8 cellular contexts compared by ENCODE assay signal in the genomic region with DNA sequence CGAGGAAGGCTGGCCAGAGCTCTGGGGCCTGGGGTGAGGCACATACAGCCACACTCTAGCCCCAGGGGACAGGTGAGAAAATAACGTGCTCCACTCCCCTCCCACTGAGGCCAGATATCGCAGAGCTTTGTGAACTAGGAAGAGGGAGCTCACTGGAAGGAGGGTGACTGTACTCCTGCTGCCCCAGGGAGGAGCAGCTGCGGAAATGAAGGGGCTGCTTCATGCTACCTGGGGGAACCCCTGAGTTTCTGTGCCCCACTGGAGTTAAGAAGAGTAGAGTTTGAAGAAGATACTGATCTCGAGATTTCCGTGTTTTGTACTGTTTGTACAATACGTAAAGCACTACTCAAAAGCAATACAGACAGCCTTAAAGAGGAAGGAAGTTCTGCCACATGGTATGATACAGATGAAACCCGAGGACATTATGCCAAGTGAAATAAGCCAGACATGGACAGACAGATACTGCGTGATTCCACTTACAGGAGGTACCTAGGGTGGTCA. TPM values are rescaled to one million over a fixed set of nuclear protein-coding genes. Genes with fewer than 3 reads are reported as not detected.
DNase-seq lines count a peak whose midpoint lies in the region; ATAC-seq, FAIRE-seq and TF ChIP-seq lines count a peak whose summit lies in the region.

No MANE protein-coding gene starts in this region.

- H3K36me3 ChIP-seq in GM23248 (ENCODE audit: low read depth), result no peaks in the 10 kb centered on the region

- no peak overlapping the region for H3K4me3 ChIP-seq in GM23248

- peaks cover 48% of the 10 kb centered on the region for H3K4me1 Mint-ChIP-seq in activated naive CD8-positive, alpha-beta T cell (ENCODE audit: low read depth)
- peaks cover 29% of the 10 kb centered on the region for H3K4me1 Mint-ChIP-seq in progenitor cell of endocrine pancreas (ENCODE audit: low read depth)

- no peak for ATAC-seq in HG02763 (IDR thresholded peaks at IDR 0.05; ENCODE audit: unreplicated experiment)

- H3F3A ChIP-seq in GM23248 (ENCODE audit: insufficient read depth), result peaks cover 4% of the 10 kb centered on the region; the same call in 1 of the 2 replicates

- 93 to 94% methylated on average over 9 of the region's 9 CpGs for WGBS in GM23248 (ENCODE audit: low coverage in 1 of 2, low lambda C conversion rate in 2 of 2, missing lambda C conversion rate in 2 of 2), 2 experiments

- peak overlapping the region; percentile 97 for H3K27ac Mint-ChIP-seq in activated naive CD8-positive, alpha-beta T cell
- peak overlapping the region; percentile 53 for H3K27ac Mint-ChIP-seq in progenitor cell of endocrine pancreas

- H4K20me1 ChIP-seq in GM23248 (ENCODE audit: insufficient read depth), result no peaks in the 10 kb centered on the region

- H3K9me3 Mint-ChIP-seq in activated naive CD8-positive, alpha-beta T cell (ENCODE audit: low read depth), result no peaks in the 10 kb centered on the region
- no peaks in the 10 kb centered on the region for H3K9me3 Mint-ChIP-seq in progenitor cell of endocrine pancreas (ENCODE audit: low read depth)

- H3K9me3 ChIP-seq in GM23248 (ENCODE audit: low read depth), result no peaks in the 10 kb centered on the region

- H3K36me3 Mint-ChIP-seq in activated naive CD8-positive, alpha-beta T cell, result peaks cover 3% of the 10 kb centered on the region
- H3K36me3 Mint-ChIP-seq in progenitor cell of endocrine pancreas (ENCODE audit: insufficient read depth), result peaks cover 9% of the 10 kb centered on the region

- in situ Hi-C loops in GM23248 (cut with MboI), result no loop called here

- H3K4me2 ChIP-seq in GM23248 (ENCODE audit: unreplicated experiment), result no peak overlapping the region

- DNase-seq in GM19239 (ENCODE audit: insufficient read length, low spot score) (no peak), SKM-1 (lab: John Stamatoyannopoulos, UW; ENCODE audit: unreplicated experiment) (peak; percentile 11), progenitor cell of endocrine pancreas (ENCODE audit: low spot score, unreplicated experiment) (no peak), GM23248 (no peak), cerebellum (ENCODE audit: low spot score) (no peak), DMS114 treated with DMSO at 0.1 percent for 48 hours (lab: John Stamatoyannopoulos, UW; ENCODE audit: unreplicated experiment) (no peak)

- H3K4me1 ChIP-seq in GM23248 (ENCODE audit: insufficient read depth), result peaks cover 8% of the 10 kb centered on the region

- no peaks in the 10 kb centered on the region for H3K79me2 ChIP-seq in GM23248 (ENCODE audit: insufficient read depth)

- FAIRE-seq in GM19239 (lab: Jason Lieb, UNC), result peak; percentile 75

- H3K27me3 ChIP-seq in GM23248 (replicated peaks; ENCODE audit: insufficient read depth), result no peaks in the 10 kb centered on the region

- H2AFZ ChIP-seq in GM23248, result no peak overlapping the region

- H3K27me3 Mint-ChIP-seq in activated naive CD8-positive, alpha-beta T cell, result no peaks in the 10 kb centered on the region
- peaks cover 4% of the 10 kb centered on the region for H3K27me3 Mint-ChIP-seq in progenitor cell of endocrine pancreas

- peak overlapping the region; percentile 68 for H3K4me3 Mint-ChIP-seq in activated naive CD8-positive, alpha-beta T cell
- H3K4me3 Mint-ChIP-seq in progenitor cell of endocrine pancreas (ENCODE audit: low read depth), result no peak overlapping the region

- no peak overlapping the region for H3K27ac ChIP-seq in GM23248

- no peak for TF ChIP-seq CTCF in progenitor cell of endocrine pancreas (IDR thresholded peaks at IDR 0.05; ENCODE audit: unreplicated experiment)

- no peak overlapping the region for H3K9ac ChIP-seq in GM23248

- no peaks in the 10 kb centered on the region for H3K9me2 ChIP-seq in GM23248 (ENCODE audit: insufficient read depth)

RNA-seq across cellular contexts. Expression of a gene that starts 44.6 kb away (rescaled TPM):
- total RNA-seq in progenitor cell of endocrine pancreas (50.6 and 52.7 TPM in 2 replicates), cerebellum (30.7 TPM)
- 91.7 and 104 TPM in 2 replicates for total RNA-seq in GM23248 (2014; rRNA removed; shearing (Covaris generic))
- polyA plus RNA-seq in GM23248 (2016; fragmentation: Nextera tagmentation; extraction: Ambion mirVana), result 78.6 and 82.9 TPM in 2 replicates
